Comparison of ENCODE assay signal across 14 cellular contexts in genomic region chr14:94354190-94354589, GRCh38. TPM values are rescaled to one million over a fixed set of nuclear protein-coding genes. Genes with fewer than 3 reads are reported as not detected.
"Had no signal": no experiment of that assay in that cellular context is flagged by ENCODE, and none has a peak within 500 bp of the region (broad histone marks: within the 10 kb centered on the region; RNA-seq: fewer than 3 reads in every experiment).

No MANE protein-coding gene starts in this region.

RNA-seq across cellular contexts. Expression of gene SERPINA2, which starts 12.3 kb away (rescaled TPM):
- total RNA-seq: activated CD8-positive, alpha-beta memory T cell treated with anti-CD3 and anti-CD28 coated beads for 36 hours; activated CD8-positive, alpha-beta memory T cell treated with anti-CD3 and anti-CD28 coated beads, Interleukin-2, amount 10 ng/mL, durations not matched to agents 7 days and 5 days; activated CD8-positive, alpha-beta T cell treated with anti-CD3 and anti-CD28 coated beads, Interleukin-2, amount 10 ng/mL, durations not matched to agents 7 days and 5 days; activated T-cell treated with anti-CD3 and anti-CD28 coated beads, Interleukin-2, amount 50 U/mL, for 72 hours; astrocyte; bronchial epithelial cell; cardiac septum; cerebellum; dorsolateral prefrontal cortex; foreskin keratinocyte; gastrocnemius medialis; T-helper 17 cell had no signal
- polyA plus RNA-seq: adipose tissue, esophagus, foreskin keratinocyte had no signal

RNA-seq across cellular contexts. Expression of gene SERPINA6, which starts 31.1 kb away (rescaled TPM):
- total RNA-seq: activated CD8-positive, alpha-beta memory T cell treated with anti-CD3 and anti-CD28 coated beads for 36 hours; activated CD8-positive, alpha-beta memory T cell treated with anti-CD3 and anti-CD28 coated beads, Interleukin-2, amount 10 ng/mL, durations not matched to agents 7 days and 5 days; activated CD8-positive, alpha-beta T cell treated with anti-CD3 and anti-CD28 coated beads, Interleukin-2, amount 10 ng/mL, durations not matched to agents 7 days and 5 days; activated T-cell treated with anti-CD3 and anti-CD28 coated beads, Interleukin-2, amount 50 U/mL, for 72 hours; astrocyte; bronchial epithelial cell; cardiac septum; cerebellum; dorsolateral prefrontal cortex; foreskin keratinocyte; T-helper 17 cell had no signal
- polyA plus RNA-seq: foreskin keratinocyte had no signal

RNA-seq across cellular contexts. Expression of gene SERPINA1, which starts 34.2 kb away (rescaled TPM):
- total RNA-seq: activated CD8-positive, alpha-beta T cell treated with anti-CD3 and anti-CD28 coated beads, Interleukin-2, amount 10 ng/mL, durations not matched to agents 7 days and 5 days had no signal
